In genomic region chr12:101823891-101824290, GRCh38 we compare ENCODE assay signal across 8 cellular contexts. TPM values are rescaled to one million over a fixed set of nuclear protein-coding genes. Genes with fewer than 3 reads are reported as not detected.
A peak's percentile ranks its signal among the peaks of the same experiment; 100 is the strongest.
DNase-seq lines count a peak whose midpoint lies in the region; ATAC-seq lines count a peak whose summit lies in the region.

No MANE protein-coding gene starts in this region.

- peak; percentile 18 for DNase-seq in NK-92 treated with Interleukin-12 subunit alpha and Interleukin-12 subunit beta, amount 100 ng/mL, for 24 hours (lab: John Stamatoyannopoulos, UW)
- no peak for DNase-seq in NK-92 (lab: John Stamatoyannopoulos, UW; ENCODE audit: unreplicated experiment)
- peak; percentile 74 for DNase-seq in NCI-H2227 (lab: John Stamatoyannopoulos, UW; ENCODE audit: unreplicated experiment)
- peak; percentile 75 for DNase-seq in activated CD4-positive, alpha-beta memory T cell treated with anti-CD3 and anti-CD28 coated beads, Interleukin-2, amount 10 ng/mL, durations not matched to agents 7 days and 5 days
- peak; percentile 29 to 60 (median 55) for DNase-seq in effector memory CD4-positive, alpha-beta T cell
- peak; percentile 20 for DNase-seq in mucosa of gallbladder (ENCODE audit: low spot score)
- peak; percentile 39 to 86 (median 76) for DNase-seq in stimulated activated naive CD4-positive, alpha-beta T cell (lab: John Stamatoyannopoulos, UW)

- H3K4me1 Mint-ChIP-seq in activated CD4-positive, alpha-beta memory T cell treated with anti-CD3 and anti-CD28 coated beads, Interleukin-2, amount 10 ng/mL, durations not matched to agents 7 days and 5 days, result peaks cover 79% of the 10 kb centered on the region

- peaks cover 20% of the 10 kb centered on the region for H3K36me3 Mint-ChIP-seq in activated CD4-positive, alpha-beta memory T cell treated with anti-CD3 and anti-CD28 coated beads, Interleukin-2, amount 10 ng/mL, durations not matched to agents 7 days and 5 days (ENCODE audit: low read depth)

- peak overlapping the region; percentile 78 for H3K27ac Mint-ChIP-seq in activated CD4-positive, alpha-beta memory T cell treated with anti-CD3 and anti-CD28 coated beads, Interleukin-2, amount 10 ng/mL, durations not matched to agents 7 days and 5 days

- H3K27me3 ChIP-seq in effector memory CD4-positive, alpha-beta T cell (replicated peaks; ENCODE audit: control insufficient read depth, insufficient read depth, low read length, poor library complexity, severe bottlenecking), result no peaks in the 10 kb centered on the region

- H3K36me3 ChIP-seq in effector memory CD4-positive, alpha-beta T cell (ENCODE audit: control insufficient read depth, insufficient read depth, low read length), result no peaks in the 10 kb centered on the region

- CTCF ChIA-PET in activated CD4-positive, alpha-beta memory T cell treated with anti-CD3 and anti-CD28 coated beads, Interleukin-2, amount 10 ng/mL, durations not matched to agents 7 days and 5 days (lab: Charles Lee), result interaction anchor here (0.7 to 9.8 kb wide), 13 partner anchors 8 to 418 kb away, joined by 3 to 97 read pairs (median 4); no protein-coding TSS in a partner anchor

- H3K4me3 ChIP-seq in effector memory CD4-positive, alpha-beta T cell (ENCODE audit: insufficient read depth, low read depth, low read length, poor library complexity, severe bottlenecking), result no peak overlapping the region

- no peaks in the 10 kb centered on the region for H3K27me3 Mint-ChIP-seq in activated CD4-positive, alpha-beta memory T cell treated with anti-CD3 and anti-CD28 coated beads, Interleukin-2, amount 10 ng/mL, durations not matched to agents 7 days and 5 days

- peak overlapping the region; percentile 15 for H3K4me3 Mint-ChIP-seq in activated CD4-positive, alpha-beta memory T cell treated with anti-CD3 and anti-CD28 coated beads, Interleukin-2, amount 10 ng/mL, durations not matched to agents 7 days and 5 days

- POLR2A ChIA-PET in activated CD4-positive, alpha-beta memory T cell treated with anti-CD3 and anti-CD28 coated beads, Interleukin-2, amount 10 ng/mL, durations not matched to agents 7 days and 5 days (lab: Charles Lee), result interaction anchor here (1.0 to 13.6 kb wide), 5 partner anchors 12 to 51 kb away, joined by 3 to 148 read pairs (median 8); no protein-coding TSS in a partner anchor

- peaks cover 3% of the 10 kb centered on the region for H3K4me1 ChIP-seq in effector memory CD4-positive, alpha-beta T cell (ENCODE audit: control insufficient read depth, insufficient read depth, low read length, poor library complexity, severe bottlenecking)

- ATAC-seq in HG02763 (IDR thresholded peaks at IDR 0.05; ENCODE audit: unreplicated experiment), result peak; percentile 72

- H3K9me3 ChIP-seq in effector memory CD4-positive, alpha-beta T cell (ENCODE audit: control insufficient read depth, low read length), result no peaks in the 10 kb centered on the region

- no peak overlapping the region for H3K27ac ChIP-seq in effector memory CD4-positive, alpha-beta T cell (ENCODE audit: insufficient read depth, low read length, poor library complexity, severe bottlenecking)

- peaks cover 2% of the 10 kb centered on the region for H3K9me3 Mint-ChIP-seq in activated CD4-positive, alpha-beta memory T cell treated with anti-CD3 and anti-CD28 coated beads, Interleukin-2, amount 10 ng/mL, durations not matched to agents 7 days and 5 days

RNA-seq across cellular contexts. Expression of gene GNPTAB, which starts 6.9 kb away (rescaled TPM):
- 10 to 100 TPM; 55.0 to 57.5 TPM for total RNA-seq in activated CD4-positive, alpha-beta memory T cell treated with anti-CD3 and anti-CD28 coated beads, Interleukin-2, amount 10 ng/mL, durations not matched to agents 7 days and 5 days
- total RNA-seq in mucosa of gallbladder, result 42.0 TPM

RNA-seq across cellular contexts. Expression of gene DRAM1, which starts 53.5 kb away (rescaled TPM):
- 1 to 10 TPM; 4.0 TPM for total RNA-seq in activated CD4-positive, alpha-beta memory T cell treated with anti-CD3 and anti-CD28 coated beads, Interleukin-2, amount 10 ng/mL, durations not matched to agents 7 days and 5 days
- total RNA-seq in mucosa of gallbladder, result 19.2 TPM
